16 cellular contexts compared by ENCODE assay signal in genomic region chr2:47195149-47195548, GRCh38. TPM values are rescaled to one million over a fixed set of nuclear protein-coding genes. Genes with fewer than 3 reads are reported as not detected.
DNase-seq lines count a peak whose midpoint lies in the region; ATAC-seq and TF ChIP-seq lines count a peak whose summit lies in the region.
"Had no signal": no experiment of that assay in that cellular context is flagged by ENCODE, and none has a peak within 500 bp of the region (broad histone marks: within the 10 kb centered on the region; RNA-seq: fewer than 3 reads in every experiment).

No MANE protein-coding gene starts in this region.

- H3K27me3 ChIP-seq in dorsolateral prefrontal cortex = no peaks in the 10 kb centered on the region

- no peaks in the 10 kb centered on the region; the same call in 1 of the 2 replicates for H3K27me3 Mint-ChIP-seq in HFFc6 (ENCODE audit: insufficient read depth)
- H3K27me3 Mint-ChIP-seq in WTC11 (ENCODE audit: low read depth) = no peaks in the 10 kb centered on the region

- peak overlapping the region in 25 of 59 donors; percentile 11 to 95 (median 79) for H3K27ac ChIP-seq in dorsolateral prefrontal cortex
- H3K27ac ChIP-seq: KMS-11 had no signal

- ATAC-seq in WTC11 = no peak
- no peak for ATAC-seq in GM21515 (IDR thresholded peaks at IDR 0.05; ENCODE audit: unreplicated experiment)

- DNase-seq in A172 (ENCODE audit: low spot score) = peak; percentile 65
- DNase-seq in HFFc6 = peak; percentile 39
- DNase-seq in WTC11 (ENCODE audit: low spot score) = no peak
- DNase-seq in glomerular visceral epithelial cell (ENCODE audit: extremely low spot score) = peak; percentile 53
- no peak for DNase-seq in lower leg skin (ENCODE audit: low spot score in 2 of 2)
- DNase-seq in dorsolateral prefrontal cortex = no peak
- no peak for DNase-seq in HuH-7 (ENCODE audit: low spot score)
- DNase-seq: activated CD4-positive, alpha-beta T cell treated with anti-CD3 and anti-CD28 coated beads for 1 hour; DMS79 treated with DMSO at 0.1 percent for 48 hours; NCI-H2081 treated with DMSO at 0.1 percent for 48 hours; NK-92 treated with Interleukin-12 subunit alpha and Interleukin-12 subunit beta, amount 100 ng/mL, for 24 hours; stimulated activated CD4-positive, alpha-beta T cell treated with anti-CD3 and anti-CD28 coated beads, Interleukin-4, amount 100 ng/mL, for 1 hour; stimulated activated naive CD4-positive, alpha-beta T cell had no signal

- intact Hi-C loops in lower leg skin (cut with DNase I; ENCODE audit: low total_unique reads) = no loop called here
- intact Hi-C loops in dorsolateral prefrontal cortex (cut with DNase I) = no loop called here

- peaks cover 100% of the 10 kb centered on the region for H3K4me1 Mint-ChIP-seq in HFFc6 (ENCODE audit: low read depth)
- peaks cover 66% of the 10 kb centered on the region for H3K4me1 Mint-ChIP-seq in WTC11

- POLR2A ChIA-PET in WTC11 (lab: Charles Lee) = no interaction called here

- H3K4me3 ChIP-seq in lower leg skin (ENCODE audit: low read depth, poor library complexity, severe bottlenecking) = no peak overlapping the region
- H3K4me3 ChIP-seq in dorsolateral prefrontal cortex = no peak overlapping the region

- CTCF ChIA-PET in WTC11 (lab: Charles Lee) = no interaction called here

- H3K27ac Mint-ChIP-seq in HFFc6 = peak overlapping the region; percentile 57; the same call in 1 of the 2 replicates
- no peak overlapping the region for H3K27ac Mint-ChIP-seq in WTC11
- H3K27ac Mint-ChIP-seq: progenitor cell of endocrine pancreas had no signal

- no peaks in the 10 kb centered on the region for H3K36me3 Mint-ChIP-seq in HFFc6 (ENCODE audit: low read depth)
- no peaks in the 10 kb centered on the region for H3K36me3 Mint-ChIP-seq in WTC11

- H3K4me3 Mint-ChIP-seq in HFFc6 (no peak overlapping the region), WTC11 (no peak overlapping the region)

- 87 to 91% methylated on average over 3 of the region's 3 CpGs for WGBS in lower leg skin, 2 donors

- TF ChIP-seq CTCF in HFFc6 (IDR thresholded peaks at IDR 0.05) = no peak; the same call in 1 of the 2 replicates
- TF ChIP-seq CTCF in WTC11 (IDR thresholded peaks at IDR 0.05) = no peak
- TF ChIP-seq CTCF in lower leg skin (IDR thresholded peaks at IDR 0.05) = no peak
- TF ChIP-seq CTCF in dorsolateral prefrontal cortex (IDR thresholded peaks at IDR 0.05 in 54 of 56, conservative IDR thresholded peaks at IDR 0.05 in 2 of 56; ENCODE audit: low read depth in 1 of 56, partially characterized antibody in 56 of 56) = peak in 2 of 56 donors; percentile 13 to 14

- no peak for TF ChIP-seq POLR2A in lower leg skin (IDR thresholded peaks at IDR 0.05)

- H3K9me3 Mint-ChIP-seq in HFFc6 = no peaks in the 10 kb centered on the region
- no peaks in the 10 kb centered on the region for H3K9me3 Mint-ChIP-seq in WTC11

TF ChIP-seq in WTC11, 78 proteins besides CTCF, POLR2A, EP300 and RAD21:
- no peak for TF ChIP-seq STAT6 (CRISPR knock-in tag; conservative IDR thresholded peaks at IDR 0.05; ENCODE audit: low read depth)
- TF ChIP-seq GABPB1 (CRISPR knock-in tag; IDR thresholded peaks at IDR 0.05) = peak; percentile 92

RNA-seq across cellular contexts. Expression of gene CALM2, which starts 18.8 kb away (rescaled TPM):
- 2,430 and 2,432 TPM in 2 replicates for total RNA-seq in A172 (2014; rRNA removed; shearing (Covaris generic))
- total RNA-seq in HFFc6 (2021; fragmentation: NEBNext Ultra II Directional; extraction: Animal tissue kit (Norgen Biotek cat#: 25700)) = 1,000 to 10,000 TPM; 1,006 to 1,273 (median 1,121) TPM
- total RNA-seq in WTC11 (2021) = 378 to 418 TPM (median 391 TPM) in 3 replicates
- 100 to 1,000 TPM; 196 to 383 (median 311) TPM for total RNA-seq in lower leg skin
- 1,000 to 10,000 TPM in 105 of 120 experiments, 100 to 1,000 TPM in 15; 591 to 1,720 (median 1,301) TPM for total RNA-seq in dorsolateral prefrontal cortex

RNA-seq across cellular contexts. Expression of gene STPG4, which starts 40.0 kb away (rescaled TPM):
- 0.62 and 4.4 TPM in 2 replicates for total RNA-seq in A172 (2014; rRNA removed; shearing (Covaris generic))
- under 1 TPM in 3 of 6 experiments, not detected in 3; 0.19 to 0.40 (median 0.25) TPM for total RNA-seq in HFFc6 (2021; fragmentation: NEBNext Ultra II Directional; extraction: Animal tissue kit (Norgen Biotek cat#: 25700))
- total RNA-seq in WTC11 (2021) (not detected in 3 replicates), lower leg skin (1 to 10 TPM in 2 of 4 donors, not detected in 2; 1.4 to 4.1 TPM), dorsolateral prefrontal cortex (1 to 10 TPM in 42 of 120 experiments, under 1 TPM in 47, not detected in 31; 0.29 to 2.8 (median 0.96) TPM)

Comparison
In these comparisons a context has a peak if more than half of its experiments do, and no peak if none do; other contexts are left out.
1. DNase-seq: peak in A172 (single experiment), HFFc6 (single experiment) and glomerular visceral epithelial cell (single experiment); none in WTC11 (single experiment), lower leg skin (0 of 2), dorsolateral prefrontal cortex (0 of 10) and HuH-7 (single experiment).